15 cellular contexts compared by ENCODE assay signal in the genomic region with DNA sequence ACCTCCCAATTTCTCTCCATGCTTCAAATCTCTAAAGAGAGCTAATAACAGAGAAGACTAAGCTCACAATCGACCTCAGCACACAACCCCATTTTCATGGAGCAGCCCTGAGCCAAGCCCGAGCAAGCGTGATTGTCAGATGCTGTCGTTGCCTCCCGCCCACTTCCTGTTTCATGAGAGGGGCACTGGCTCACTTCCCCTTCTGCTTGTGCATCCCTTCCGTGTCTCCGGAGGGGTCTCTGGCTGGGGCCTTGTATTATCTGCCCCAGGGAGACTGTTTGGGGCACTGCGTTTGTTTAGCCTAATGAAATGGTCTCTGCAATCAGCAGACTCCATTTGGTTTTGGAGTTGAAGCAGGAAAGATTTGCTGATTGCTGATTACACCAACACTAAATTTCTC.
DNase-seq lines count a peak whose midpoint lies in the region; ATAC-seq lines count a peak whose summit lies in the region.
"Had no signal": no experiment of that assay in that cellular context is flagged by ENCODE, and none has a peak within 500 bp of the region (broad histone marks: within the 10 kb centered on the region; RNA-seq: fewer than 3 reads in every experiment).

No MANE protein-coding gene starts in this region.

- DNase-seq in SKM-1 treated with dmso at 0.1 percent for 144 hours (lab: John Stamatoyannopoulos, UW; ENCODE audit: unreplicated experiment): peak; percentile 7
- DNase-seq in SKM-1 (lab: John Stamatoyannopoulos, UW; ENCODE audit: unreplicated experiment): no peak
- peak; percentile 62 for DNase-seq in Jurkat, Clone E6-1 (ENCODE audit: low read depth, low spot score)
- DNase-seq in SHP77 treated with DMSO at 0.1 percent for 48 hours (lab: John Stamatoyannopoulos, UW): peak; percentile 27
- peak; percentile 11 for DNase-seq in naive B cell
- DNase-seq in amygdala (lab: John Stamatoyannopoulos, UW): no peak
- DNase-seq in activated T-helper 2 cell treated with anti-CD3 and anti-CD28 coated beads, Interferon-gamma antibody, Interleukin-2, Interleukin-4, amounts not matched to agents 10 μg/mL and 5 μg/mL and 100 μg/mL, durations not matched to agents 14 hours and 24 hours and 36 hours (ENCODE audit: low spot score): no peak
- DNase-seq: activated naive CD4-positive, alpha-beta T cell treated with anti-CD3 and anti-CD28 coated beads, Interleukin-2, amount 50 U/mL, for 16 hours; caudate nucleus; effector memory CD8-positive, alpha-beta T cell; HCEC 1CT; mammary epithelial cell; PC-9 had no signal

- ATAC-seq in naive B cell (ENCODE audit: low read depth in 2 of 2) (peak; percentile 64 to 75), HG02852 (IDR thresholded peaks at IDR 0.05; ENCODE audit: unreplicated experiment) (no peak)
- ATAC-seq: effector memory CD8-positive, alpha-beta T cell had no signal

- no peak overlapping the region for H3K4me3 ChIP-seq in Jurkat, Clone E6-1 (ENCODE audit: low read length)
- H3K4me3 ChIP-seq: PC-9 had no signal

- no peaks in the 10 kb centered on the region for H3K36me3 Mint-ChIP-seq in naive B cell
- H3K36me3 Mint-ChIP-seq in activated T-helper 2 cell treated with anti-CD3 and anti-CD28 coated beads, Interferon-gamma antibody, Interleukin-2, Interleukin-4, amounts not matched to agents 10 μg/mL and 5 μg/mL and 100 μg/mL, durations not matched to agents 14 hours and 24 hours and 36 hours (ENCODE audit: low read depth): no peaks in the 10 kb centered on the region

- peaks cover 0 to 14% (median 11%) of the 10 kb centered on the region in 3 donors for H3K27me3 Mint-ChIP-seq in naive B cell
- no peaks in the 10 kb centered on the region for H3K27me3 Mint-ChIP-seq in activated T-helper 2 cell treated with anti-CD3 and anti-CD28 coated beads, Interferon-gamma antibody, Interleukin-2, Interleukin-4, amounts not matched to agents 10 μg/mL and 5 μg/mL and 100 μg/mL, durations not matched to agents 14 hours and 24 hours and 36 hours (ENCODE audit: low read depth)

- H3K9me3 Mint-ChIP-seq in naive B cell: no peaks in the 10 kb centered on the region
- no peaks in the 10 kb centered on the region for H3K9me3 Mint-ChIP-seq in activated T-helper 2 cell treated with anti-CD3 and anti-CD28 coated beads, Interferon-gamma antibody, Interleukin-2, Interleukin-4, amounts not matched to agents 10 μg/mL and 5 μg/mL and 100 μg/mL, durations not matched to agents 14 hours and 24 hours and 36 hours
- H3K9me3 Mint-ChIP-seq: effector memory CD8-positive, alpha-beta T cell; neural crest cell had no signal

- intact Hi-C loops in activated T-helper 2 cell treated with anti-CD3 and anti-CD28 coated beads, Interferon-gamma antibody, Interleukin-2, Interleukin-4, amounts not matched to agents 10 μg/mL and 5 μg/mL and 100 μg/mL, durations not matched to agents 14 hours and 24 hours and 36 hours (cut with micrococcal nuclease): no loop called here

- H3K4me1 Mint-ChIP-seq in naive B cell: peaks cover 10 to 13% (median 11%) of the 10 kb centered on the region in 3 donors
- H3K4me1 Mint-ChIP-seq in activated T-helper 2 cell treated with anti-CD3 and anti-CD28 coated beads, Interferon-gamma antibody, Interleukin-2, Interleukin-4, amounts not matched to agents 10 μg/mL and 5 μg/mL and 100 μg/mL, durations not matched to agents 14 hours and 24 hours and 36 hours (ENCODE audit: low read depth): peaks cover 4% of the 10 kb centered on the region

- H3K27ac Mint-ChIP-seq in naive B cell: peak overlapping the region in 1 of 6 donors; percentile 20
- H3K27ac Mint-ChIP-seq in activated T-helper 2 cell treated with anti-CD3 and anti-CD28 coated beads, Interferon-gamma antibody, Interleukin-2, Interleukin-4, amounts not matched to agents 10 μg/mL and 5 μg/mL and 100 μg/mL, durations not matched to agents 14 hours and 24 hours and 36 hours: no peak overlapping the region
- H3K27ac Mint-ChIP-seq: effector memory CD8-positive, alpha-beta T cell had no signal

- H3K4me3 Mint-ChIP-seq in naive B cell: peak overlapping the region in 2 of 8 donors; percentile 58 to 64
- no peak overlapping the region for H3K4me3 Mint-ChIP-seq in activated T-helper 2 cell treated with anti-CD3 and anti-CD28 coated beads, Interferon-gamma antibody, Interleukin-2, Interleukin-4, amounts not matched to agents 10 μg/mL and 5 μg/mL and 100 μg/mL, durations not matched to agents 14 hours and 24 hours and 36 hours (ENCODE audit: low read depth)
- H3K4me3 Mint-ChIP-seq: effector memory CD8-positive, alpha-beta T cell; neural crest cell had no signal

Comparison
In these comparisons a context has a peak if more than half of its experiments do, and no peak if none do; other contexts are left out.
1. DNase-seq: peak in SKM-1 treated with dmso at 0.1 percent for 144 hours (single experiment), Jurkat, Clone E6-1 (single experiment), SHP77 treated with DMSO at 0.1 percent for 48 hours (single experiment) and naive B cell (single experiment); none in SKM-1 (single experiment), amygdala (0 of 56) and activated T-helper 2 cell treated with anti-CD3 and anti-CD28 coated beads, Interferon-gamma antibody, Interleukin-2, Interleukin-4, amounts not matched to agents 10 μg/mL and 5 μg/mL and 100 μg/mL, durations not matched to agents 14 hours and 24 hours and 36 hours (single experiment).